Comparison of ENCODE assay signal across 1 cellular context in the genomic region with DNA sequence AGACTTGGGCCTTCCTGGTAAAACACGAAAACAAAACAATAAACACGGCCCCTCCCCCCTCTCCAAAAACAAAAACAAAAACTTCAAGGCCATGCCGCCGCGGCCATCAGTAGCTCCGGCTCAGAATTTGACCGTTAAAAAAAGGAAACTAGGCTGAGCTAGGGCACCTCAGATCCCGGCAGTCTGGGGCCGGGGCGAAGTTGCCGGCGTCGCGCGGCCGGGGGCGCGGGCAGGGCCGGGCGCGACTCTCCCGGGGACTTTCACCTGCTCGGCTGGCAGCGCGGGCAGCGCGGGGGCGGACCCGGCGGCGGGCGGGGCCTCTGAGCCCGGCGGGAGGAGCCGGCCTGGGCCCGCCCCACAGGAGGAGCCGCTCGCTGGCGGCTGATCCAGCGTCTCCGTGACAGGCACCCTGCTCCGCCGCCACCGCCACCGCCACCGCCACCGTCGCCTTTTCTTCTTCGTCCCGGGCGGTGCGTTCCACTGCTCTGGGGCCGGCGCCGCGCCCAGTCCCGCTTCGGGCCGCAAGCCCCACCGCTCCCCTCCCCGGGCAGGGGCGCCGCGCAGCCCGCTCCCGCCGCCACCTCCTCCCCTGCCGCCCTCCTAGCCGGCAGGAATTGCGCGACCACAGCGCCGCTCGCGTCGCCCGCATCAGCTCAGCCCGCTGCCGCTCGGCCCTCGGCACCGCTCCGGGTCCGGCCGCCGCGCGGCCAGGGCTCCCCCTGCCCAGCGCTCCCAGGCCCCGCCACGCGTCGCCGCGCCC.
A peak's percentile ranks its signal among the peaks of the same experiment; 100 is the strongest.
TF ChIP-seq lines count a peak whose summit lies in the region.

A gene (plus strand): TSS at position 358 of the 760 bp plus-strand sequence. CDS start 487 bp downstream, outside the sequence.

TF ChIP-seq in HEK293, 187 proteins besides CTCF, POLR2A, EP300 and RAD21 (continued from another document):
- TF ChIP-seq, protein P1, sequence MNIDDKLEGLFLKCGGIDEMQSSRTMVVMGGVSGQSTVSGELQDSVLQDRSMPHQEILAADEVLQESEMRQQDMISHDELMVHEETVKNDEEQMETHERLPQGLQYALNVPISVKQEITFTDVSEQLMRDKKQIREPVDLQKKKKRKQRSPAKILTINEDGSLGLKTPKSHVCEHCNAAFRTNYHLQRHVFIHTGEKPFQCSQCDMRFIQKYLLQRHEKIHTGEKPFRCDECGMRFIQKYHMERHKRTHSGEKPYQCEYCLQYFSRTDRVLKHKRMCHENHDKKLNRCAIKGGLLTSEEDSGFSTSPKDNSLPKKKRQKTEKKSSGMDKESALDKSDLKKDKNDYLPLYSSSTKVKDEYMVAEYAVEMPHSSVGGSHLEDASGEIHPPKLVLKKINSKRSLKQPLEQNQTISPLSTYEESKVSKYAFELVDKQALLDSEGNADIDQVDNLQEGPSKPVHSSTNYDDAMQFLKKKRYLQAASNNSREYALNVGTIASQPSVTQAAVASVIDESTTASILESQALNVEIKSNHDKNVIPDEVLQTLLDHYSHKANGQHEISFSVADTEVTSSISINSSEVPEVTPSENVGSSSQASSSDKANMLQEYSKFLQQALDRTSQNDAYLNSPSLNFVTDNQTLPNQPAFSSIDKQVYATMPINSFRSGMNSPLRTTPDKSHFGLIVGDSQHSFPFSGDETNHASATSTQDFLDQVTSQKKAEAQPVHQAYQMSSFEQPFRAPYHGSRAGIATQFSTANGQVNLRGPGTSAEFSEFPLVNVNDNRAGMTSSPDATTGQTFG (tag by site-specific recombination; IDR thresholded peaks at IDR 0.05; ENCODE audit: borderline replicate concordance) = no peak
- TF ChIP-seq ZNF521 (tag by site-specific recombination; IDR thresholded peaks at IDR 0.05) = no peak
- TF ChIP-seq PRDM1 (tag by site-specific recombination; IDR thresholded peaks at IDR 0.05) = 0 out of 2 replicates have a peak, but pooled peaks have one; percentile 15
- TF ChIP-seq ZEB2 (tag by site-specific recombination; IDR thresholded peaks at IDR 0.05) = peak; percentile 74
- TF ChIP-seq HOXD13 (CRISPR knock-in tag; IDR thresholded peaks at IDR 0.05; ENCODE audit: borderline replicate concordance) = no peak
- TF ChIP-seq, protein P2, sequence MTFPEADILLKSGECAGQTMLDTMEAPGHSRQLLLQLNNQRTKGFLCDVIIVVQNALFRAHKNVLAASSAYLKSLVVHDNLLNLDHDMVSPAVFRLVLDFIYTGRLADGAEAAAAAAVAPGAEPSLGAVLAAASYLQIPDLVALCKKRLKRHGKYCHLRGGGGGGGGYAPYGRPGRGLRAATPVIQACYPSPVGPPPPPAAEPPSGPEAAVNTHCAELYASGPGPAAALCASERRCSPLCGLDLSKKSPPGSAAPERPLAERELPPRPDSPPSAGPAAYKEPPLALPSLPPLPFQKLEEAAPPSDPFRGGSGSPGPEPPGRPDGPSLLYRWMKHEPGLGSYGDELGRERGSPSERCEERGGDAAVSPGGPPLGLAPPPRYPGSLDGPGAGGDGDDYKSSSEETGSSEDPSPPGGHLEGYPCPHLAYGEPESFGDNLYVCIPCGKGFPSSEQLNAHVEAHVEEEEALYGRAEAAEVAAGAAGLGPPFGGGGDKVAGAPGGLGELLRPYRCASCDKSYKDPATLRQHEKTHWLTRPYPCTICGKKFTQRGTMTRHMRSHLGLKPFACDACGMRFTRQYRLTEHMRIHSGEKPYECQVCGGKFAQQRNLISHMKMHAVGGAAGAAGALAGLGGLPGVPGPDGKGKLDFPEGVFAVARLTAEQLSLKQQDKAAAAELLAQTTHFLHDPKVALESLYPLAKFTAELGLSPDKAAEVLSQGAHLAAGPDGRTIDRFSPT (tag by site-specific recombination; IDR thresholded peaks at IDR 0.05) = 0 out of 2 replicates have a peak, but pooled peaks have one; percentile 15
- TF ChIP-seq, protein P3, sequence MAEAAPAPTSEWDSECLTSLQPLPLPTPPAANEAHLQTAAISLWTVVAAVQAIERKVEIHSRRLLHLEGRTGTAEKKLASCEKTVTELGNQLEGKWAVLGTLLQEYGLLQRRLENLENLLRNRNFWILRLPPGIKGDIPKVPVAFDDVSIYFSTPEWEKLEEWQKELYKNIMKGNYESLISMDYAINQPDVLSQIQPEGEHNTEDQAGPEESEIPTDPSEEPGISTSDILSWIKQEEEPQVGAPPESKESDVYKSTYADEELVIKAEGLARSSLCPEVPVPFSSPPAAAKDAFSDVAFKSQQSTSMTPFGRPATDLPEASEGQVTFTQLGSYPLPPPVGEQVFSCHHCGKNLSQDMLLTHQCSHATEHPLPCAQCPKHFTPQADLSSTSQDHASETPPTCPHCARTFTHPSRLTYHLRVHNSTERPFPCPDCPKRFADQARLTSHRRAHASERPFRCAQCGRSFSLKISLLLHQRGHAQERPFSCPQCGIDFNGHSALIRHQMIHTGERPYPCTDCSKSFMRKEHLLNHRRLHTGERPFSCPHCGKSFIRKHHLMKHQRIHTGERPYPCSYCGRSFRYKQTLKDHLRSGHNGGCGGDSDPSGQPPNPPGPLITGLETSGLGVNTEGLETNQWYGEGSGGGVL (tag by site-specific recombination; IDR thresholded peaks at IDR 0.05) = peak; percentile 27; the same call in 1 of the 2 replicates
- TF ChIP-seq SP7 (tag by site-specific recombination; IDR thresholded peaks at IDR 0.05) = 0 out of 2 replicates have a peak, but pooled peaks have one; percentile 25
- TF ChIP-seq ZBTB8A (tag by site-specific recombination; IDR thresholded peaks at IDR 0.05) = 0 out of 2 replicates have a peak, but pooled peaks have one; percentile 41
- TF ChIP-seq GLIS2 (tag by site-specific recombination; IDR thresholded peaks at IDR 0.05) = 0 out of 2 replicates have a peak, but pooled peaks have one; percentile 18
- TF ChIP-seq, protein P4, sequence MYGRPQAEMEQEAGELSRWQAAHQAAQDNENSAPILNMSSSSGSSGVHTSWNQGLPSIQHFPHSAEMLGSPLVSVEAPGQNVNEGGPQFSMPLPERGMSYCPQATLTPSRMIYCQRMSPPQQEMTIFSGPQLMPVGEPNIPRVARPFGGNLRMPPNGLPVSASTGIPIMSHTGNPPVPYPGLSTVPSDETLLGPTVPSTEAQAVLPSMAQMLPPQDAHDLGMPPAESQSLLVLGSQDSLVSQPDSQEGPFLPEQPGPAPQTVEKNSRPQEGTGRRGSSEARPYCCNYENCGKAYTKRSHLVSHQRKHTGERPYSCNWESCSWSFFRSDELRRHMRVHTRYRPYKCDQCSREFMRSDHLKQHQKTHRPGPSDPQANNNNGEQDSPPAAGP (tag by site-specific recombination; IDR thresholded peaks at IDR 0.05) = no peak
- TF ChIP-seq OSR2 (tag by site-specific recombination; IDR thresholded peaks at IDR 0.05) = peak; percentile 59
- TF ChIP-seq ZNF777 (tag by site-specific recombination; IDR thresholded peaks at IDR 0.05; ENCODE audit: borderline replicate concordance) = no peak
- TF ChIP-seq ZBTB20 (tag by site-specific recombination; IDR thresholded peaks at IDR 0.05) = peak; percentile 42; the same call in 1 of the 2 replicates
- peak; percentile 71; the same call in 1 of the 2 replicates for TF ChIP-seq TCF7L2 (IDR thresholded peaks at IDR 0.05; ENCODE audit: borderline replicate concordance, low read depth, low read length)
- TF ChIP-seq ZSCAN30 (tag by site-specific recombination; IDR thresholded peaks at IDR 0.05) = peak; percentile 31; the same call in 1 of the 2 replicates
- TF ChIP-seq ZXDB (tag by site-specific recombination; IDR thresholded peaks at IDR 0.05) = peak; percentile 32; the same call in 1 of the 2 replicates
- TF ChIP-seq ZBTB48 (tag by site-specific recombination; IDR thresholded peaks at IDR 0.05) = peak; percentile 83
- TF ChIP-seq ZNF341 (tag by site-specific recombination; IDR thresholded peaks at IDR 0.05; ENCODE audit: low read depth) = peak; percentile 69
- TF ChIP-seq HOXC10 (CRISPR knock-in tag; IDR thresholded peaks at IDR 0.05) = 0 out of 2 replicates have a peak, but pooled peaks have one; percentile 28
- TF ChIP-seq ZNF501 (tag by site-specific recombination; IDR thresholded peaks at IDR 0.05) = no peak
- no peak for TF ChIP-seq ZNF549 (tag by site-specific recombination; IDR thresholded peaks at IDR 0.05)
